Comparison of ENCODE assay signal across 10 cellular contexts in the genomic region with DNA sequence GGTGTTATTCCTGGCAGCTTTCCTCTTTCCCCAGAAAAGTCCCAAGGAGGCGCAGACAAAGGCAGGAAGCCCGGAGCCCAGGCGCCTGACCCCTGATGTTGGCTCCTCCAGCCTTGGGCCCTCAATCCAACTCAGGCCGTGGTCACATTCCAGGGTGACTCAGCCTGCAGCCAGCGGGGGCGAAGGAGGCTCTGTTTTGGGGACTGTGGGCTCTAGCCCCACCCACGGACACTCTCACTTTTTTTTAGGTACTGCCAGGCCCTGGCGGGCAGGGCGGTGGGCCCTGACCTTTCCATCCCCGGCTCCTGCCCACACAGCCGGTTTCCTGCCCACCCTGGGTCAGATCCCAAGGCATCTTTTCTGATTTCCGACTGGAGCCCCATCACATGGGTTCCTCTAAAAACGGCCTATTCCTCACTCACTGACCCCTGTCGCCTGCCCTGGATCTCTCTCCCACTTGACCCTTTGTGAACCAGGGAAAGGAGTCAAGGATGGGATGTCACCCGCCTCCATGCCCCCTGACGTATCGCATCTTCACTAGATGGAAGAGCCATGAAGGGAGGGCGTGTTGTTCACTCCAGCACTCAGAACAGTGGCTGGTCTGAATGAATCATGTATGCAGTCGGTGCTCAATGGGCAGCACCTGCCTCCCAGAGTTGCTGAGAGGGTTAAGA. TPM values are rescaled to one million over a fixed set of nuclear protein-coding genes. Genes with fewer than 3 reads are reported as not detected.
DNase-seq lines count a peak whose midpoint lies in the region; ATAC-seq and TF ChIP-seq lines count a peak whose summit lies in the region.
"Had no signal": no experiment of that assay in that cellular context is flagged by ENCODE, and none has a peak within 500 bp of the region (broad histone marks: within the 10 kb centered on the region; RNA-seq: fewer than 3 reads in every experiment).

No MANE protein-coding gene starts in this region.

- peaks cover 85% of the 10 kb centered on the region for H3K4me1 Mint-ChIP-seq in osteocyte (ENCODE audit: unreplicated experiment)

- POLR2A ChIA-PET in BJ (lab: Charles Lee), result no interaction called here

- peaks cover 14% of the 10 kb centered on the region for H3K4me1 ChIP-seq in SJCRH30

- H3K4me3 Mint-ChIP-seq in osteocyte (ENCODE audit: unreplicated experiment), result peak overlapping the region; percentile 35
- H3K4me3 Mint-ChIP-seq: CD4-positive, alpha-beta memory T cell had no signal

- TF ChIP-seq CTCF in BJ (IDR thresholded peaks at IDR 0.05; ENCODE audit: insufficient read depth, low read depth, low read length) (no peak), osteocyte (IDR thresholded peaks at IDR 0.05) (no peak)

- H3K9me3 ChIP-seq in SJCRH30 (replicated peaks), result no peaks in the 10 kb centered on the region

- no peak for ATAC-seq in GM18520 (IDR thresholded peaks at IDR 0.05; ENCODE audit: unreplicated experiment)
- no peak for ATAC-seq in GM21529 (IDR thresholded peaks at IDR 0.05; ENCODE audit: unreplicated experiment)
- no peak for ATAC-seq in HG03457 (IDR thresholded peaks at IDR 0.05; ENCODE audit: unreplicated experiment)

- peak; percentile 59 for DNase-seq in BJ (ENCODE audit: low read depth)
- DNase-seq in SJCRH30, result peak; percentile 87 to 91
- peak; percentile 48 for DNase-seq in glomerular endothelial cell (ENCODE audit: extremely low read depth, low read depth, low spot score)
- DNase-seq in osteocyte (ENCODE audit: extremely low spot score, unreplicated experiment), result peak; percentile 89
- DNase-seq in NCI-H1930 (lab: John Stamatoyannopoulos, UW), result no peak
- DNase-seq: CD4-positive, alpha-beta memory T cell; OCI-M1 had no signal

- H3K36me3 Mint-ChIP-seq in osteocyte (ENCODE audit: unreplicated experiment), result peaks cover 17% of the 10 kb centered on the region
- H3K36me3 Mint-ChIP-seq: CD4-positive, alpha-beta memory T cell had no signal

- H3K4me3 ChIP-seq in BJ (ENCODE audit: low read depth, low read length) (no peak overlapping the region), SJCRH30 (no peak overlapping the region)

- peak overlapping the region; percentile 46 for H3K27ac ChIP-seq in SJCRH30

- H3K27me3 Mint-ChIP-seq in osteocyte (ENCODE audit: unreplicated experiment), result no peaks in the 10 kb centered on the region

- H3K9me3 Mint-ChIP-seq in osteocyte (ENCODE audit: unreplicated experiment), result no peaks in the 10 kb centered on the region

- CTCF ChIA-PET in BJ (lab: Yijun Ruan, JAX), result interaction anchor here (1.0 to 1.4 kb wide), 2 partner anchors 21 kb away, joined by 5 to 7 read pairs; no protein-coding TSS in a partner anchor

- peaks cover 4% of the 10 kb centered on the region for H3K27me3 ChIP-seq in BJ (ENCODE audit: control insufficient read depth, insufficient read depth, low read length)
- H3K27me3 ChIP-seq in SJCRH30, result no peaks in the 10 kb centered on the region

- peak overlapping the region; percentile 81 for H3K27ac Mint-ChIP-seq in osteocyte (ENCODE audit: unreplicated experiment)
- H3K27ac Mint-ChIP-seq: CD4-positive, alpha-beta memory T cell had no signal

- no peaks in the 10 kb centered on the region for H3K36me3 ChIP-seq in BJ (ENCODE audit: control insufficient read depth, insufficient read depth, low read length)
- H3K36me3 ChIP-seq in SJCRH30, result no peaks in the 10 kb centered on the region

RNA-seq across cellular contexts. Expression of a gene that starts 5.5 kb away (rescaled TPM):
- polyA plus RNA-seq in BJ (2011; rRNA removed), result 28.8 and 39.0 TPM in 2 replicates
- polyA minus RNA-seq in BJ (2011; rRNA and poly(A)+ RNA removed), result 43.8 and 58.0 TPM in 2 replicates
- 0.28 and 0.56 TPM in 2 replicates for total RNA-seq in SJCRH30 (2014; rRNA removed; shearing (Covaris generic))
- total RNA-seq in glomerular endothelial cell (0.53 and 2.5 TPM in 2 replicates), osteocyte (67.6 and 72.1 TPM in 2 replicates)
- total RNA-seq: CD4-positive, alpha-beta memory T cell had no signal
- polyA plus RNA-seq: CD4-positive, alpha-beta memory T cell had no signal

Comparison
In these comparisons a context has a peak if more than half of its experiments do, and no peak if none do; other contexts are left out.
1. DNase-seq: peak in BJ (single experiment), SJCRH30 (2 of 2), glomerular endothelial cell (single experiment) and osteocyte (single experiment); none in NCI-H1930 (0 of 2).
2. RNA of a gene that starts 5.5 kb away (total RNA-seq): 67.6 to 72.1 TPM in osteocyte; 0.53 to 2.5 TPM in glomerular endothelial cell and 0.28 to 0.56 TPM in SJCRH30; every median in the first group is over 10 times any median in the second.